Comparison of ENCODE assay signal across 7 cellular contexts in genomic region chr22:41217553-41218157, GRCh38. TPM values are rescaled to one million over a fixed set of nuclear protein-coding genes. Genes with fewer than 3 reads are reported as not detected.
A peak's percentile ranks its signal among the peaks of the same experiment; 100 is the strongest.
DNase-seq lines count a peak whose midpoint lies in the region; ATAC-seq and TF ChIP-seq lines count a peak whose summit lies in the region.

No MANE protein-coding gene starts in this region.

- no peaks in the 10 kb centered on the region for H3K9me3 ChIP-seq in neural progenitor cell (ENCODE audit: low read depth)

- H3K4me1 ChIP-seq in neural progenitor cell = no peaks in the 10 kb centered on the region

- H3K9me3 Mint-ChIP-seq in activated CD4-positive, alpha-beta memory T cell treated with anti-CD3 and anti-CD28 coated beads, Interleukin-2, amount 10 ng/mL, durations not matched to agents 7 days and 5 days = no peaks in the 10 kb centered on the region
- H3K9me3 Mint-ChIP-seq in neural progenitor cell = peaks cover 12% of the 10 kb centered on the region

- H3K27ac ChIP-seq in neural progenitor cell = peak overlapping the region; percentile 75

- peaks cover 53% of the 10 kb centered on the region for H3K36me3 Mint-ChIP-seq in activated CD4-positive, alpha-beta memory T cell treated with anti-CD3 and anti-CD28 coated beads, Interleukin-2, amount 10 ng/mL, durations not matched to agents 7 days and 5 days (ENCODE audit: low read depth)
- H3K36me3 Mint-ChIP-seq in neural progenitor cell = peaks cover 38% of the 10 kb centered on the region

- H3K27me3 ChIP-seq in neural progenitor cell = no peaks in the 10 kb centered on the region

- CTCF ChIA-PET in activated CD4-positive, alpha-beta memory T cell treated with anti-CD3 and anti-CD28 coated beads, Interleukin-2, amount 10 ng/mL, durations not matched to agents 7 days and 5 days (lab: Charles Lee) = interaction anchor here (1.5 to 2.2 kb wide), 2 partner anchors 20 to 295 kb away, joined by 3 to 9 read pairs; no protein-coding TSS in a partner anchor

- H3K27ac Mint-ChIP-seq in activated CD4-positive, alpha-beta memory T cell treated with anti-CD3 and anti-CD28 coated beads, Interleukin-2, amount 10 ng/mL, durations not matched to agents 7 days and 5 days = peak overlapping the region; percentile 86
- H3K27ac Mint-ChIP-seq in neural progenitor cell = peak overlapping the region; percentile 81

- peak; percentile 60 for ATAC-seq in GM18907 (IDR thresholded peaks at IDR 0.05; ENCODE audit: unreplicated experiment)

- no peaks in the 10 kb centered on the region for H3K79me2 ChIP-seq in neural progenitor cell (ENCODE audit: low read depth)

- POLR2A ChIA-PET in activated CD4-positive, alpha-beta memory T cell treated with anti-CD3 and anti-CD28 coated beads, Interleukin-2, amount 10 ng/mL, durations not matched to agents 7 days and 5 days (lab: Charles Lee) = interaction anchor here (1.1 to 3.6 kb wide), 7 partner anchors 10 to 403 kb away, joined by 3 to 18 read pairs (median 6); partner anchors contain the start of genes ACO2, DESI1, PHF5A and RANGAP1

- H3K4me1 Mint-ChIP-seq in activated CD4-positive, alpha-beta memory T cell treated with anti-CD3 and anti-CD28 coated beads, Interleukin-2, amount 10 ng/mL, durations not matched to agents 7 days and 5 days = peaks cover 35% of the 10 kb centered on the region
- H3K4me1 Mint-ChIP-seq in neural progenitor cell = peaks cover 20% of the 10 kb centered on the region

- H3F3A ChIP-seq in neural progenitor cell (ENCODE audit: low read depth) = peaks cover 18% of the 10 kb centered on the region

- no peaks in the 10 kb centered on the region for H4K20me1 ChIP-seq in neural progenitor cell (ENCODE audit: low read depth)

- H2AFZ ChIP-seq in neural progenitor cell (replicated peaks) = no peak overlapping the region

- peak overlapping the region; percentile 67 for H3K4me3 Mint-ChIP-seq in activated CD4-positive, alpha-beta memory T cell treated with anti-CD3 and anti-CD28 coated beads, Interleukin-2, amount 10 ng/mL, durations not matched to agents 7 days and 5 days
- peak overlapping the region; percentile 49 for H3K4me3 Mint-ChIP-seq in neural progenitor cell

- H3K4me3 ChIP-seq in neural progenitor cell = no peak overlapping the region

- H3K27me3 Mint-ChIP-seq in activated CD4-positive, alpha-beta memory T cell treated with anti-CD3 and anti-CD28 coated beads, Interleukin-2, amount 10 ng/mL, durations not matched to agents 7 days and 5 days = no peaks in the 10 kb centered on the region
- peaks cover 3% of the 10 kb centered on the region for H3K27me3 Mint-ChIP-seq in neural progenitor cell (ENCODE audit: insufficient read depth, low read depth)

- H3K4me2 ChIP-seq in neural progenitor cell = peak overlapping the region; percentile 35

- peak; percentile 12 for DNase-seq in NCI-H1436 treated with DMSO at 0.1 percent for 48 hours (lab: John Stamatoyannopoulos, UW)
- DNase-seq in activated CD4-positive, alpha-beta memory T cell treated with anti-CD3 and anti-CD28 coated beads, Interleukin-2, amount 10 ng/mL, durations not matched to agents 7 days and 5 days = peak; percentile 66
- peak; percentile 83 for DNase-seq in fibroblast of peridontal ligament (ENCODE audit: extremely low read depth)
- peak; percentile 75 for DNase-seq in neural progenitor cell (ENCODE audit: low spot score)
- DNase-seq in NCI-H524 (lab: John Stamatoyannopoulos, UW) = no peak
- no peak for DNase-seq in GM19240 (ENCODE audit: insufficient read length, low spot score)

- TF ChIP-seq CTCF in neural progenitor cell (IDR thresholded peaks at IDR 0.05) = no peak

- no peak overlapping the region for H3K9ac ChIP-seq in neural progenitor cell

- no peaks in the 10 kb centered on the region for H3K36me3 ChIP-seq in neural progenitor cell

RNA-seq across cellular contexts. Expression of gene L3MBTL2, which starts 12.5 kb away (rescaled TPM):
- 10 to 100 TPM; 25.9 to 30.7 TPM for total RNA-seq in activated CD4-positive, alpha-beta memory T cell treated with anti-CD3 and anti-CD28 coated beads, Interleukin-2, amount 10 ng/mL, durations not matched to agents 7 days and 5 days
- total RNA-seq in neural progenitor cell (ENCODE audit: low replicate concordance) = 14.4 and 24.4 TPM in 2 replicates

RNA-seq across cellular contexts. Expression of gene CHADL, which starts 23.1 kb away (rescaled TPM):
- total RNA-seq in activated CD4-positive, alpha-beta memory T cell treated with anti-CD3 and anti-CD28 coated beads, Interleukin-2, amount 10 ng/mL, durations not matched to agents 7 days and 5 days = under 1 TPM; 0.18 TPM
- 0.56 TPM in 1 of 2 replicates, not detected in the other for total RNA-seq in neural progenitor cell (ENCODE audit: low replicate concordance)

Comparison
In these comparisons a context has a peak if more than half of its experiments do, and no peak if none do; other contexts are left out.
1. DNase-seq: peak in NCI-H1436 treated with DMSO at 0.1 percent for 48 hours (single experiment), activated CD4-positive, alpha-beta memory T cell treated with anti-CD3 and anti-CD28 coated beads, Interleukin-2, amount 10 ng/mL, durations not matched to agents 7 days and 5 days (single experiment), fibroblast of peridontal ligament (single experiment) and neural progenitor cell (single experiment); none in NCI-H524 (0 of 2) and GM19240 (single experiment).